In the genomic region with DNA sequence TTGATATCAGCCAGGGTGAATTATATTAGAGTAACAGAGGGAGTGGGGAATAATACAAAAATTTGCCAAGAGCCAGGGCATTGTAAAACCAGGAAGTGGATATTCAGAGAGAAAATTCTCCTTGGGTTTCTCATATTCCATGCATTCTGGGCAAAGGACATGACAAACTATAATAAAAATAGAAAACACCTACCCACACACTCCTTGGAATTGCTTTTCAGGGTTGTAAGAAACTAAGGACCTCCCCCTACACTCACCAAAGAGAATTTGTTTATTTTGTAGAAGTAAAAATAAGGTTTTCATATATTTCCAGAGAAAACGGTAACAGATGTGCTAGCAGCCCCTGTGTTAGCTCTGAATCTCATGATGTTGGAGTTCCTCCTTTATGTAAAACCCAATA, we compare ENCODE assay signal across 17 cellular contexts.
"Had no signal": no experiment of that assay in that cellular context is flagged by ENCODE, and none has a peak within 500 bp of the region (broad histone marks: within the 10 kb centered on the region; RNA-seq: fewer than 3 reads in every experiment).

No MANE protein-coding gene starts in this region.

- H3K4me3 ChIP-seq: esophagus muscularis mucosa, gastrocnemius medialis, skin epidermis, stomach, thoracic aorta, transverse colon had no signal

- H3K27me3 ChIP-seq: esophagus muscularis mucosa, gastrocnemius medialis, neutrophil, stomach, transverse colon had no signal

- H3K9me3 ChIP-seq: esophagus muscularis mucosa, gastrocnemius medialis, neutrophil, stomach, thoracic aorta, transverse colon had no signal

- H3K4me1 ChIP-seq: esophagus muscularis mucosa, gastrocnemius medialis, stomach, transverse colon had no signal

- H3K36me3 ChIP-seq: esophagus muscularis mucosa, gastrocnemius medialis, neutrophil, stomach, thoracic aorta, transverse colon had no signal

- DNase-seq: effector memory CD8-positive, alpha-beta T cell; gastrocnemius medialis; islet precursor cell; mammary epithelial cell; naive thymus-derived CD4-positive, alpha-beta T cell; posterior cingulate gyrus; stimulated activated naive CD4-positive, alpha-beta T cell; stomach; substantia nigra; transverse colon had no signal

- ATAC-seq: effector memory CD8-positive, alpha-beta T cell; gastrocnemius medialis; left lobe of liver; naive thymus-derived CD4-positive, alpha-beta T cell; sciatic nerve had no signal

- H3K27ac ChIP-seq: epithelial cell of prostate, esophagus muscularis mucosa, gastrocnemius medialis, neutrophil, skin epidermis, stomach, thoracic aorta, transverse colon had no signal
